ENCODE assay signal across 17 cellular contexts in genomic region chr15:85595804-85596536, GRCh38.
A peak's percentile ranks its signal among the peaks of the same experiment; 100 is the strongest.
DNase-seq lines count a peak whose midpoint lies in the region; ATAC-seq, FAIRE-seq and TF ChIP-seq lines count a peak whose summit lies in the region.
"Had no signal": no experiment of that assay in that cellular context is flagged by ENCODE, and none has a peak within 500 bp of the region (broad histone marks: within the 10 kb centered on the region; RNA-seq: fewer than 3 reads in every experiment).

No MANE protein-coding gene starts in this region.

- TF ChIP-seq CTCF in activated CD8-positive, alpha-beta T cell treated with anti-CD3 and anti-CD28 coated beads for 36 hours (IDR thresholded peaks at IDR 0.05): no peak

- no peaks in the 10 kb centered on the region for H3K9me3 Mint-ChIP-seq in activated CD8-positive, alpha-beta T cell treated with anti-CD3 and anti-CD28 coated beads for 36 hours
- no peaks in the 10 kb centered on the region for H3K9me3 Mint-ChIP-seq in activated CD8-positive, alpha-beta T cell treated with anti-CD3 and anti-CD28 coated beads, Interleukin-2, amount 10 ng/mL, durations not matched to agents 7 days and 5 days (ENCODE audit: insufficient read depth)
- H3K9me3 Mint-ChIP-seq in activated naive CD8-positive, alpha-beta T cell (ENCODE audit: low read depth): no peaks in the 10 kb centered on the region
- no peaks in the 10 kb centered on the region for H3K9me3 Mint-ChIP-seq in natural killer cell treated with Interleukin-12 subunit alpha and Interleukin-12 subunit beta and Interleukin-15 and Interleukin-18, amount 100 ng/mL, for 72 hours

- H3K27me3 Mint-ChIP-seq in activated CD8-positive, alpha-beta T cell treated with anti-CD3 and anti-CD28 coated beads for 36 hours: no peaks in the 10 kb centered on the region
- no peaks in the 10 kb centered on the region for H3K27me3 Mint-ChIP-seq in activated CD8-positive, alpha-beta T cell treated with anti-CD3 and anti-CD28 coated beads, Interleukin-2, amount 10 ng/mL, durations not matched to agents 7 days and 5 days (ENCODE audit: low read depth)
- H3K27me3 Mint-ChIP-seq in activated naive CD8-positive, alpha-beta T cell: no peaks in the 10 kb centered on the region
- H3K27me3 Mint-ChIP-seq in natural killer cell treated with Interleukin-12 subunit alpha and Interleukin-12 subunit beta and Interleukin-15 and Interleukin-18, amount 100 ng/mL, for 72 hours: no peaks in the 10 kb centered on the region

- peak overlapping the region; percentile 84 for H3K27ac Mint-ChIP-seq in activated CD8-positive, alpha-beta T cell treated with anti-CD3 and anti-CD28 coated beads for 36 hours
- no peak overlapping the region for H3K27ac Mint-ChIP-seq in activated CD8-positive, alpha-beta T cell treated with anti-CD3 and anti-CD28 coated beads, Interleukin-2, amount 10 ng/mL, durations not matched to agents 7 days and 5 days
- H3K27ac Mint-ChIP-seq in activated naive CD8-positive, alpha-beta T cell: peak overlapping the region; percentile 90
- H3K27ac Mint-ChIP-seq in natural killer cell treated with Interleukin-12 subunit alpha and Interleukin-12 subunit beta and Interleukin-15 and Interleukin-18, amount 100 ng/mL, for 72 hours: peak overlapping the region; percentile 9 to 63

- CTCF ChIA-PET in activated CD8-positive, alpha-beta T cell treated with anti-CD3 and anti-CD28 coated beads for 36 hours (lab: Charles Lee): no interaction called here
- CTCF ChIA-PET in activated CD8-positive, alpha-beta T cell treated with anti-CD3 and anti-CD28 coated beads, Interleukin-2, amount 10 ng/mL, durations not matched to agents 7 days and 5 days (lab: Charles Lee): interaction anchor here (1.2 kb wide), 1 partner anchor 12 kb away, joined by 4 read pairs; no protein-coding TSS in a partner anchor

- peak; percentile 58 for ATAC-seq in activated CD8-positive, alpha-beta T cell treated with anti-CD3 and anti-CD28 coated beads for 36 hours
- ATAC-seq in activated CD8-positive, alpha-beta T cell treated with anti-CD3 and anti-CD28 coated beads, Interleukin-2, amount 10 ng/mL, durations not matched to agents 7 days and 5 days: no peak
- no peak for ATAC-seq in natural killer cell treated with Interleukin-12 subunit alpha and Interleukin-12 subunit beta and Interleukin-15 and Interleukin-18, amount 100 ng/mL, for 72 hours
- no peak for ATAC-seq in GM18861 (IDR thresholded peaks at IDR 0.05; ENCODE audit: unreplicated experiment)
- ATAC-seq: K562, left ventricle myocardium superior had no signal

- DNase-seq in activated CD8-positive, alpha-beta T cell treated with anti-CD3 and anti-CD28 coated beads for 36 hours: peak; percentile 11
- DNase-seq in activated CD8-positive, alpha-beta T cell treated with anti-CD3 and anti-CD28 coated beads, Interleukin-2, amount 10 ng/mL, durations not matched to agents 7 days and 5 days: no peak
- DNase-seq in GM12891 (ENCODE audit: insufficient read length, low spot score) (no peak), DMS53 treated with DMSO at 0.1 percent for 48 hours (lab: John Stamatoyannopoulos, UW; ENCODE audit: unreplicated experiment) (no peak)
- no peak for DNase-seq in natural killer cell treated with Interleukin-12 subunit alpha and Interleukin-12 subunit beta and Interleukin-15 and Interleukin-18, amount 100 ng/mL, for 72 hours (ENCODE audit: low spot score)
- no peak for DNase-seq in effector CD4-positive, alpha-beta T cell
- DNase-seq: amniotic stem cell, caudate nucleus, left ventricle myocardium superior, MV-4-11, NCI-H187, NCI-H226, occipital lobe, thyroid gland had no signal

- intact Hi-C loops in activated CD8-positive, alpha-beta T cell treated with anti-CD3 and anti-CD28 coated beads for 36 hours (cut with micrococcal nuclease): no loop called here

- peak; percentile 33 for FAIRE-seq in GM12891 (lab: Jason Lieb, UNC)
- FAIRE-seq: K562 had no signal

- no peak for TF ChIP-seq POLR2A in GM12891 (IDR thresholded peaks at IDR 0.05; ENCODE audit: low read depth, low read length)

- POLR2A ChIA-PET in activated CD8-positive, alpha-beta T cell treated with anti-CD3 and anti-CD28 coated beads for 36 hours (lab: Charles Lee): no interaction called here
- POLR2A ChIA-PET in activated CD8-positive, alpha-beta T cell treated with anti-CD3 and anti-CD28 coated beads, Interleukin-2, amount 10 ng/mL, durations not matched to agents 7 days and 5 days (lab: Charles Lee): no interaction called here

- H3K4me1 Mint-ChIP-seq in activated CD8-positive, alpha-beta T cell treated with anti-CD3 and anti-CD28 coated beads for 36 hours (ENCODE audit: low read depth): peaks cover 66% of the 10 kb centered on the region
- peaks cover 31% of the 10 kb centered on the region for H3K4me1 Mint-ChIP-seq in activated CD8-positive, alpha-beta T cell treated with anti-CD3 and anti-CD28 coated beads, Interleukin-2, amount 10 ng/mL, durations not matched to agents 7 days and 5 days (ENCODE audit: low read depth)
- peaks cover 48% of the 10 kb centered on the region for H3K4me1 Mint-ChIP-seq in activated naive CD8-positive, alpha-beta T cell (ENCODE audit: low read depth)
- H3K4me1 Mint-ChIP-seq in natural killer cell treated with Interleukin-12 subunit alpha and Interleukin-12 subunit beta and Interleukin-15 and Interleukin-18, amount 100 ng/mL, for 72 hours (ENCODE audit: low read depth in 2 of 2): peaks cover 38% of the 10 kb centered on the region in 2 donors

- peak overlapping the region; percentile 2 for H3K4me3 Mint-ChIP-seq in activated CD8-positive, alpha-beta T cell treated with anti-CD3 and anti-CD28 coated beads for 36 hours
- H3K4me3 Mint-ChIP-seq in activated CD8-positive, alpha-beta T cell treated with anti-CD3 and anti-CD28 coated beads, Interleukin-2, amount 10 ng/mL, durations not matched to agents 7 days and 5 days: no peak overlapping the region
- peak overlapping the region; percentile 12 for H3K4me3 Mint-ChIP-seq in activated naive CD8-positive, alpha-beta T cell
- H3K4me3 Mint-ChIP-seq in natural killer cell treated with Interleukin-12 subunit alpha and Interleukin-12 subunit beta and Interleukin-15 and Interleukin-18, amount 100 ng/mL, for 72 hours: no peak overlapping the region

- peaks cover 20% of the 10 kb centered on the region for H3K36me3 Mint-ChIP-seq in activated CD8-positive, alpha-beta T cell treated with anti-CD3 and anti-CD28 coated beads for 36 hours (ENCODE audit: low read depth)
- H3K36me3 Mint-ChIP-seq in activated CD8-positive, alpha-beta T cell treated with anti-CD3 and anti-CD28 coated beads, Interleukin-2, amount 10 ng/mL, durations not matched to agents 7 days and 5 days (ENCODE audit: low read depth): peaks cover 41% of the 10 kb centered on the region
- peaks cover 10% of the 10 kb centered on the region for H3K36me3 Mint-ChIP-seq in activated naive CD8-positive, alpha-beta T cell
- no peaks in the 10 kb centered on the region for H3K36me3 Mint-ChIP-seq in natural killer cell treated with Interleukin-12 subunit alpha and Interleukin-12 subunit beta and Interleukin-15 and Interleukin-18, amount 100 ng/mL, for 72 hours

TF ChIP-seq in GM12891, 5 proteins besides CTCF, POLR2A, EP300 and RAD21:
- TF ChIP-seq POLR2AphosphoS5 (IDR thresholded peaks at IDR 0.05; ENCODE audit: low read depth, low read length) (no peak), PAX5 (IDR thresholded peaks at IDR 0.05; ENCODE audit: insufficient read depth, low read length, severe bottlenecking) (no peak), POU2F2 (IDR thresholded peaks at IDR 0.05; ENCODE audit: low read depth, low read length) (no peak), SPI1 (IDR thresholded peaks at IDR 0.05; ENCODE audit: low read depth, low read length) (no peak), TAF1 (IDR thresholded peaks at IDR 0.05; ENCODE audit: low read depth, low read length) (no peak)

Comparison
In these comparisons a context has a peak if more than half of its experiments do, and no peak if none do; other contexts are left out.
1. H3K4me3 Mint-ChIP-seq: peak in activated CD8-positive, alpha-beta T cell treated with anti-CD3 and anti-CD28 coated beads for 36 hours (single experiment) and activated naive CD8-positive, alpha-beta T cell (single experiment); none in activated CD8-positive, alpha-beta T cell treated with anti-CD3 and anti-CD28 coated beads, Interleukin-2, amount 10 ng/mL, durations not matched to agents 7 days and 5 days (single experiment) and natural killer cell treated with Interleukin-12 subunit alpha and Interleukin-12 subunit beta and Interleukin-15 and Interleukin-18, amount 100 ng/mL, for 72 hours (single experiment).